ENCODE assay signal across 1 cellular context in the genomic region with DNA sequence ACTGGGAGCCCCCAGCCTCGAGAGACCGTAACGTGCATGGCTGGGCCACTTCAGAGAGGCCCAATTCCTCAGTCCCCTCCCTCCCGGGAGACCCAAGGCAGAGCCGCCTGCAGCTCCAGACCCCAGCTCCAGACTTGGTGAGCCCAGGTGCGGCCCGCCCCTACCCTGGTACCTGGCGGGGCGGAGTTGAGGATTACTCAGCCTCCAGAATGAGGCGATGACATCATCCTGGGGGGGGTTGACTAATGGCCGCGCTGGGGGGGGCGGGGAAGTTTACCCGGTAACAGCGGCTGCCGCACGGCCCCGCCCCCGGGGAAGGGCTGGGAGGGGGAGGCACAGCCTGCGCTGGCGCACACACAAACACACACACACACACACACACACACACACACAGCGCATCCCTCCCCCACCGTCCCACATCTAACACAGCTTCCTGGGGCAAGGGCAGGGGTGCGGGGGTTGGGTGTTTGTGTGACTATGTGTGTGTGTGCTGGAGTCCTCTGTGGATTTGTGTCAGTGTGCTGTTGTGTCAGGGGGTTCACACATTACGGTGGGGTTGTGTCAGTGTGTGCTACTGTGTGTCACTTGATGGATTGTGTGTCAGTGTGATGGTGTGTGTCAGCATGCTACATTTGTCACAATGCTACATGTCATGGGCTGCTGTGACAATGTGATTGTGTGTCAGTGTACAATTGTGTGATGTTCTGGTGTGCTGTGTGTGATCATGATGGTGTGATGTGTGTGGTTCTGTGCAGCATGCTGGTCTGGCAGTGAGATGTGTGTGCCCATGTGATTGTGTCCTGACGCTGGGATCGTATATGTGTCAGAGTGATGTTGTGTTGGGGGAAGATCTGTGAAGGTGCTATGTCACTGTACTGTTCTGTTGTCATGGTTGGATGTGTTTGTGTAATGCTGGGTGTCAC.
TF ChIP-seq lines count a peak whose summit lies in the region.

No MANE protein-coding gene starts in this region.

TF ChIP-seq in H1, 55 proteins besides CTCF, POLR2A, EP300 and RAD21:
- TF ChIP-seq CTBP2 (IDR thresholded peaks at IDR 0.05; ENCODE audit: borderline replicate concordance, insufficient read depth, insufficient read length, low read length) (no peak), SIX5 (IDR thresholded peaks at IDR 0.05; ENCODE audit: low read depth, low read length) (no peak), RFX5 (IDR thresholded peaks at IDR 0.05; ENCODE audit: borderline replicate concordance, low read depth, low read length) (peak; percentile 74; the same call in 1 of the 2 replicates), CREB1 (IDR thresholded peaks at IDR 0.05) (peak; percentile 74), FOSL1 (IDR thresholded peaks at IDR 0.05; ENCODE audit: insufficient read depth, low read depth, low read length) (no peak), POLR2AphosphoS5 (IDR thresholded peaks at IDR 0.05; ENCODE audit: low read depth, low read length) (no peak), HDAC6 (IDR thresholded peaks at IDR 0.05; ENCODE audit: low read depth, low read length) (peak; percentile 46), KDM4A (IDR thresholded peaks at IDR 0.05; ENCODE audit: low read depth, low read length, severe bottlenecking) (no peak), TCF12 (IDR thresholded peaks at IDR 0.05; ENCODE audit: low read depth, low read length) (peak; percentile 73; the same call in 1 of the 2 replicates), KDM1A (IDR thresholded peaks at IDR 0.05; ENCODE audit: borderline replicate concordance, low read length) (no peak), SIN3A (conservative IDR thresholded peaks at IDR 0.05 in 1 of 2, IDR thresholded peaks at IDR 0.05 in 1 of 2; ENCODE audit: low read depth in 1 of 2, low read length in 2 of 2) (peak in 1 of 2 experiments; percentile 52; a peak in 1 of 4 replicates), JUND (IDR thresholded peaks at IDR 0.05; ENCODE audit: low read length) (peak; percentile 94), CEBPB (IDR thresholded peaks at IDR 0.05; ENCODE audit: low read depth, low read length) (no peak), MAFK (IDR thresholded peaks at IDR 0.05; ENCODE audit: low read depth, low read length) (no peak), TAF1 (IDR thresholded peaks at IDR 0.05; ENCODE audit: low read depth, low read length) (0 out of 2 replicates have a peak, but pooled peaks have one; percentile 42), JUN (IDR thresholded peaks at IDR 0.05; ENCODE audit: low read depth, low read length) (peak; percentile 81), SAP30 (IDR thresholded peaks at IDR 0.05; ENCODE audit: insufficient read depth, insufficient replicate concordance, low read length) (no peak), TBP (IDR thresholded peaks at IDR 0.05; ENCODE audit: low read depth, low read length) (no peak), ASH2L (IDR thresholded peaks at IDR 0.05; ENCODE audit: low read length) (peak; percentile 41), YY1 (IDR thresholded peaks at IDR 0.05; ENCODE audit: low read depth, low read length) (peak; percentile 79), BACH1 (IDR thresholded peaks at IDR 0.05; ENCODE audit: low read length) (no peak)
- TF ChIP-seq, protein P1, sequence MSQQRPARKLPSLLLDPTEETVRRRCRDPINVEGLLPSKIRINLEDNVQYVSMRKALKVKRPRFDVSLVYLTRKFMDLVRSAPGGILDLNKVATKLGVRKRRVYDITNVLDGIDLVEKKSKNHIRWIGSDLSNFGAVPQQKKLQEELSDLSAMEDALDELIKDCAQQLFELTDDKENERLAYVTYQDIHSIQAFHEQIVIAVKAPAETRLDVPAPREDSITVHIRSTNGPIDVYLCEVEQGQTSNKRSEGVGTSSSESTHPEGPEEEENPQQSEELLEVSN (IDR thresholded peaks at IDR 0.05) = no peak
- TF ChIP-seq, protein P2, sequence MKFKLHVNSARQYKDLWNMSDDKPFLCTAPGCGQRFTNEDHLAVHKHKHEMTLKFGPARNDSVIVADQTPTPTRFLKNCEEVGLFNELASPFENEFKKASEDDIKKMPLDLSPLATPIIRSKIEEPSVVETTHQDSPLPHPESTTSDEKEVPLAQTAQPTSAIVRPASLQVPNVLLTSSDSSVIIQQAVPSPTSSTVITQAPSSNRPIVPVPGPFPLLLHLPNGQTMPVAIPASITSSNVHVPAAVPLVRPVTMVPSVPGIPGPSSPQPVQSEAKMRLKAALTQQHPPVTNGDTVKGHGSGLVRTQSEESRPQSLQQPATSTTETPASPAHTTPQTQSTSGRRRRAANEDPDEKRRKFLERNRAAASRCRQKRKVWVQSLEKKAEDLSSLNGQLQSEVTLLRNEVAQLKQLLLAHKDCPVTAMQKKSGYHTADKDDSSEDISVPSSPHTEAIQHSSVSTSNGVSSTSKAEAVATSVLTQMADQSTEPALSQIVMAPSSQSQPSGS (IDR thresholded peaks at IDR 0.05; ENCODE audit: low read length) = peak; percentile 94
